1 cellular context compared by ENCODE assay signal in the genomic region with DNA sequence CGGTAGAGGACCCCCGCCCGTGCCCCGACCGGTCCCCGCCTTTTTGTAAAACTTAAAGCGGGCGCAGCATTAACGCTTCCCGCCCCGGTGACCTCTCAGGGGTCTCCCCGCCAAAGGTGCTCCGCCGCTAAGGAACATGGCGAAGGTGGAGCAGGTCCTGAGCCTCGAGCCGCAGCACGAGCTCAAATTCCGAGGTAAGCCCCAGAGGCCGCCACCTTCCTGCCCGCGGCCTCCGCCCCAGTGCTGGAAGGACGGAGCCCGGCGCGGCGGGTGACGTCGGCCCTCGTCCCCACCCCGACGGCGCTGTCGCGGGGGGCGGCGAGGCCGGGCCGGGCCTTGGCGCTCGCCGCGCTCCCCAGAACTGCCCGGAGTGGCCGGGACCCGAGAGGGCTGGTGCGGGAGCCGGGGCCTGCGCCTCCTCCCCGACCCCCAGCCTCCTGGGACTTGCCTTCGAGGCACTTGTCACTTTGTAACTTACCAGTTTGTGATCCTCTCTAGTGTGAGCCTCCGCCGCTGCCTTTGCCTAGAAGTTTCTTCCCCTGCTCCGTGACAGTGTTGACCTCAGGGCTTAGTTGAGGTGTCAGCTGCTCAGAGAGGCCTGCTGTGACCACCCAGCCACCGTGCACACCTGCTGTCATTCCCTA.
A peak's percentile ranks its signal among the peaks of the same experiment; 100 is the strongest.
TF ChIP-seq lines count a peak whose summit lies in the region.

No MANE protein-coding gene starts in this region.

TF ChIP-seq in K562, 482 proteins besides CTCF, POLR2A, EP300 and RAD21 (continued from another document and continues in another):
- TF ChIP-seq, protein P1, sequence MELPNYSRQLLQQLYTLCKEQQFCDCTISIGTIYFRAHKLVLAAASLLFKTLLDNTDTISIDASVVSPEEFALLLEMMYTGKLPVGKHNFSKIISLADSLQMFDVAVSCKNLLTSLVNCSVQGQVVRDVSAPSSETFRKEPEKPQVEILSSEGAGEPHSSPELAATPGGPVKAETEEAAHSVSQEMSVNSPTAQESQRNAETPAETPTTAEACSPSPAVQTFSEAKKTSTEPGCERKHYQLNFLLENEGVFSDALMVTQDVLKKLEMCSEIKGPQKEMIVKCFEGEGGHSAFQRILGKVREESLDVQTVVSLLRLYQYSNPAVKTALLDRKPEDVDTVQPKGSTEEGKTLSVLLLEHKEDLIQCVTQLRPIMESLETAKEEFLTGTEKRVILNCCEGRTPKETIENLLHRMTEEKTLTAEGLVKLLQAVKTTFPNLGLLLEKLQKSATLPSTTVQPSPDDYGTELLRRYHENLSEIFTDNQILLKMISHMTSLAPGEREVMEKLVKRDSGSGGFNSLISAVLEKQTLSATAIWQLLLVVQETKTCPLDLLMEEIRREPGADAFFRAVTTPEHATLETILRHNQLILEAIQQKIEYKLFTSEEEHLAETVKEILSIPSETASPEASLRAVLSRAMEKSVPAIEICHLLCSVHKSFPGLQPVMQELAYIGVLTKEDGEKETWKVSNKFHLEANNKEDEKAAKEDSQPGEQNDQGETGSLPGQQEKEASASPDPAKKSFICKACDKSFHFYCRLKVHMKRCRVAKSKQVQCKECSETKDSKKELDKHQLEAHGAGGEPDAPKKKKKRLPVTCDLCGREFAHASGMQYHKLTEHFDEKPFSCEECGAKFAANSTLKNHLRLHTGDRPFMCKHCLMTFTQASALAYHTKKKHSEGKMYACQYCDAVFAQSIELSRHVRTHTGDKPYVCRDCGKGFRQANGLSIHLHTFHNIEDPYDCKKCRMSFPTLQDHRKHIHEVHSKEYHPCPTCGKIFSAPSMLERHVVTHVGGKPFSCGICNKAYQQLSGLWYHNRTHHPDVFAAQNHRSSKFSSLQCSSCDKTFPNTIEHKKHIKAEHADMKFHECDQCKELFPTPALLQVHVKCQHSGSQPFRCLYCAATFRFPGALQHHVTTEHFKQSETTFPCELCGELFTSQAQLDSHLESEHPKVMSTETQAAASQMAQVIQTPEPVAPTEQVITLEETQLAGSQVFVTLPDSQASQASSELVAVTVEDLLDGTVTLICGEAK (IDR thresholded peaks at IDR 0.05), result no peak
- TF ChIP-seq, protein P1 (CRISPR knock-in tag; IDR thresholded peaks at IDR 0.05), result no peak
- TF ChIP-seq ARHGAP35 (IDR thresholded peaks at IDR 0.05; ENCODE audit: partially characterized antibody), result no peak
- TF ChIP-seq, protein P2, sequence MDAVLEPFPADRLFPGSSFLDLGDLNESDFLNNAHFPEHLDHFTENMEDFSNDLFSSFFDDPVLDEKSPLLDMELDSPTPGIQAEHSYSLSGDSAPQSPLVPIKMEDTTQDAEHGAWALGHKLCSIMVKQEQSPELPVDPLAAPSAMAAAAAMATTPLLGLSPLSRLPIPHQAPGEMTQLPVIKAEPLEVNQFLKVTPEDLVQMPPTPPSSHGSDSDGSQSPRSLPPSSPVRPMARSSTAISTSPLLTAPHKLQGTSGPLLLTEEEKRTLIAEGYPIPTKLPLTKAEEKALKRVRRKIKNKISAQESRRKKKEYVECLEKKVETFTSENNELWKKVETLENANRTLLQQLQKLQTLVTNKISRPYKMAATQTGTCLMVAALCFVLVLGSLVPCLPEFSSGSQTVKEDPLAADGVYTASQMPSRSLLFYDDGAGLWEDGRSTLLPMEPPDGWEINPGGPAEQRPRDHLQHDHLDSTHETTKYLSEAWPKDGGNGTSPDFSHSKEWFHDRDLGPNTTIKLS (IDR thresholded peaks at IDR 0.05; ENCODE audit: borderline replicate concordance, low read depth), result peak; percentile 25; the same call in 1 of the 2 replicates
- no peak for TF ChIP-seq SMAD2 (IDR thresholded peaks at IDR 0.05; ENCODE audit: low read depth, low read length)
- no peak for TF ChIP-seq SRSF7 (optimal IDR thresholded peaks at IDR 0.05; ENCODE audit: low read depth, low read length)
- TF ChIP-seq U2AF2 (optimal IDR thresholded peaks at IDR 0.05; ENCODE audit: low read depth, low read length), result no peak
- no peak for TF ChIP-seq TFAM (CRISPR knock-in tag; conservative IDR thresholded peaks at IDR 0.05)
- TF ChIP-seq HLTF (IDR thresholded peaks at IDR 0.05), result no peak
- no peak for TF ChIP-seq MTA1 (IDR thresholded peaks at IDR 0.05; ENCODE audit: borderline replicate concordance)
- TF ChIP-seq CREM (IDR thresholded peaks at IDR 0.05; ENCODE audit: low read depth), result peak; percentile 89
- no peak for TF ChIP-seq ZFP36 (IDR thresholded peaks at IDR 0.05; ENCODE audit: low read depth, low read length, partially characterized antibody)
- TF ChIP-seq, protein P3, sequence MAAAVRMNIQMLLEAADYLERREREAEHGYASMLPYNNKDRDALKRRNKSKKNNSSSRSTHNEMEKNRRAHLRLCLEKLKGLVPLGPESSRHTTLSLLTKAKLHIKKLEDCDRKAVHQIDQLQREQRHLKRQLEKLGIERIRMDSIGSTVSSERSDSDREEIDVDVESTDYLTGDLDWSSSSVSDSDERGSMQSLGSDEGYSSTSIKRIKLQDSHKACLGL (CRISPR knock-in tag; IDR thresholded peaks at IDR 0.05; ENCODE audit: borderline replicate concordance, poor library complexity, severe bottlenecking), result no peak
- no peak for TF ChIP-seq CBFB (CRISPR knock-in tag; IDR thresholded peaks at IDR 0.05)
- no peak for TF ChIP-seq ZNF77 (CRISPR knock-in tag; IDR thresholded peaks at IDR 0.05)
- TF ChIP-seq, protein P4, sequence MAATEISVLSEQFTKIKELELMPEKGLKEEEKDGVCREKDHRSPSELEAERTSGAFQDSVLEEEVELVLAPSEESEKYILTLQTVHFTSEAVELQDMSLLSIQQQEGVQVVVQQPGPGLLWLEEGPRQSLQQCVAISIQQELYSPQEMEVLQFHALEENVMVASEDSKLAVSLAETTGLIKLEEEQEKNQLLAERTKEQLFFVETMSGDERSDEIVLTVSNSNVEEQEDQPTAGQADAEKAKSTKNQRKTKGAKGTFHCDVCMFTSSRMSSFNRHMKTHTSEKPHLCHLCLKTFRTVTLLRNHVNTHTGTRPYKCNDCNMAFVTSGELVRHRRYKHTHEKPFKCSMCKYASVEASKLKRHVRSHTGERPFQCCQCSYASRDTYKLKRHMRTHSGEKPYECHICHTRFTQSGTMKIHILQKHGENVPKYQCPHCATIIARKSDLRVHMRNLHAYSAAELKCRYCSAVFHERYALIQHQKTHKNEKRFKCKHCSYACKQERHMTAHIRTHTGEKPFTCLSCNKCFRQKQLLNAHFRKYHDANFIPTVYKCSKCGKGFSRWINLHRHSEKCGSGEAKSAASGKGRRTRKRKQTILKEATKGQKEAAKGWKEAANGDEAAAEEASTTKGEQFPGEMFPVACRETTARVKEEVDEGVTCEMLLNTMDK (IDR thresholded peaks at IDR 0.05; ENCODE audit: borderline replicate concordance, insufficient read depth, low read depth, low read length, poor library complexity, severe bottlenecking), result no peak
- no peak for TF ChIP-seq HDAC2 (IDR thresholded peaks at IDR 0.05)
- no peak for TF ChIP-seq NCOR1 (IDR thresholded peaks at IDR 0.05)
- no peak for TF ChIP-seq ZNF41 (CRISPR knock-in tag; conservative IDR thresholded peaks at IDR 0.05)
- TF ChIP-seq EZH2 (IDR thresholded peaks at IDR 0.05; ENCODE audit: borderline replicate concordance, low read depth, low read length), result no peak
- TF ChIP-seq BRD9 (IDR thresholded peaks at IDR 0.05; ENCODE audit: low read depth, partially characterized antibody), result no peak
- no peak for TF ChIP-seq MTA3 (IDR thresholded peaks at IDR 0.05; ENCODE audit: borderline replicate concordance)
- TF ChIP-seq, protein P5, sequence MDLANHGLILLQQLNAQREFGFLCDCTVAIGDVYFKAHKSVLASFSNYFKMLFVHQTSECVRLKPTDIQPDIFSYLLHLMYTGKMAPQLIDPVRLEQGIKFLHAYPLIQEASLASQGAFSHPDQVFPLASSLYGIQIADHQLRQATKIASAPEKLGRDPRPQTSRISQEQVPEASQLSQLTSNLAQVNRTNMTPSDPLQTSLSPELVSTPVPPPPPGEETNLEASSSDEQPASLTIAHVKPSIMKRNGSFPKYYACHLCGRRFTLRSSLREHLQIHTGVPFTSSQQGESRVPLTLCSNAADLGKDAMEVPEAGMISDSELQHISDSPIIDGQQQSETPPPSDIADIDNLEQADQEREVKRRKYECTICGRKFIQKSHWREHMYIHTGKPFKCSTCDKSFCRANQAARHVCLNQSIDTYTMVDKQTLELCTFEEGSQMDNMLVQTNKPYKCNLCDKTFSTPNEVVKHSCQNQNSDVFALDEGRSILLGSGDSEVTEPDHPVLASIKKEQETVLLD (IDR thresholded peaks at IDR 0.05), result no peak
- no peak for TF ChIP-seq MTF1 (CRISPR knock-in tag; IDR thresholded peaks at IDR 0.05; ENCODE audit: borderline replicate concordance)
- no peak for TF ChIP-seq CBX2 (IDR thresholded peaks at IDR 0.05; ENCODE audit: insufficient read depth, low read length, poor library complexity, severe bottlenecking)
- TF ChIP-seq E2F3 (CRISPR knock-in tag; IDR thresholded peaks at IDR 0.05), result no peak
- TF ChIP-seq, protein P6, sequence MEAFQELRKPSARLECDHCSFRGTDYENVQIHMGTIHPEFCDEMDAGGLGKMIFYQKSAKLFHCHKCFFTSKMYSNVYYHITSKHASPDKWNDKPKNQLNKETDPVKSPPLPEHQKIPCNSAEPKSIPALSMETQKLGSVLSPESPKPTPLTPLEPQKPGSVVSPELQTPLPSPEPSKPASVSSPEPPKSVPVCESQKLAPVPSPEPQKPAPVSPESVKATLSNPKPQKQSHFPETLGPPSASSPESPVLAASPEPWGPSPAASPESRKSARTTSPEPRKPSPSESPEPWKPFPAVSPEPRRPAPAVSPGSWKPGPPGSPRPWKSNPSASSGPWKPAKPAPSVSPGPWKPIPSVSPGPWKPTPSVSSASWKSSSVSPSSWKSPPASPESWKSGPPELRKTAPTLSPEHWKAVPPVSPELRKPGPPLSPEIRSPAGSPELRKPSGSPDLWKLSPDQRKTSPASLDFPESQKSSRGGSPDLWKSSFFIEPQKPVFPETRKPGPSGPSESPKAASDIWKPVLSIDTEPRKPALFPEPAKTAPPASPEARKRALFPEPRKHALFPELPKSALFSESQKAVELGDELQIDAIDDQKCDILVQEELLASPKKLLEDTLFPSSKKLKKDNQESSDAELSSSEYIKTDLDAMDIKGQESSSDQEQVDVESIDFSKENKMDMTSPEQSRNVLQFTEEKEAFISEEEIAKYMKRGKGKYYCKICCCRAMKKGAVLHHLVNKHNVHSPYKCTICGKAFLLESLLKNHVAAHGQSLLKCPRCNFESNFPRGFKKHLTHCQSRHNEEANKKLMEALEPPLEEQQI (IDR thresholded peaks at IDR 0.05), result no peak
- TF ChIP-seq, protein P7, sequence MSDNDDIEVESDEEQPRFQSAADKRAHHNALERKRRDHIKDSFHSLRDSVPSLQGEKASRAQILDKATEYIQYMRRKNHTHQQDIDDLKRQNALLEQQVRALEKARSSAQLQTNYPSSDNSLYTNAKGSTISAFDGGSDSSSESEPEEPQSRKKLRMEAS (CRISPR knock-in tag; IDR thresholded peaks at IDR 0.05), result no peak
- TF ChIP-seq, protein P8, sequence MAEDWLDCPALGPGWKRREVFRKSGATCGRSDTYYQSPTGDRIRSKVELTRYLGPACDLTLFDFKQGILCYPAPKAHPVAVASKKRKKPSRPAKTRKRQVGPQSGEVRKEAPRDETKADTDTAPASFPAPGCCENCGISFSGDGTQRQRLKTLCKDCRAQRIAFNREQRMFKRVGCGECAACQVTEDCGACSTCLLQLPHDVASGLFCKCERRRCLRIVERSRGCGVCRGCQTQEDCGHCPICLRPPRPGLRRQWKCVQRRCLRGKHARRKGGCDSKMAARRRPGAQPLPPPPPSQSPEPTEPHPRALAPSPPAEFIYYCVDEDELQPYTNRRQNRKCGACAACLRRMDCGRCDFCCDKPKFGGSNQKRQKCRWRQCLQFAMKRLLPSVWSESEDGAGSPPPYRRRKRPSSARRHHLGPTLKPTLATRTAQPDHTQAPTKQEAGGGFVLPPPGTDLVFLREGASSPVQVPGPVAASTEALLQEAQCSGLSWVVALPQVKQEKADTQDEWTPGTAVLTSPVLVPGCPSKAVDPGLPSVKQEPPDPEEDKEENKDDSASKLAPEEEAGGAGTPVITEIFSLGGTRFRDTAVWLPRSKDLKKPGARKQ (CRISPR knock-in tag; IDR thresholded peaks at IDR 0.05), result no peak
- no peak for TF ChIP-seq SMAD3 (CRISPR knock-in tag; conservative IDR thresholded peaks at IDR 0.05)
- no peak for TF ChIP-seq ZNF282 (CRISPR knock-in tag; IDR thresholded peaks at IDR 0.05)
- TF ChIP-seq, protein P9, sequence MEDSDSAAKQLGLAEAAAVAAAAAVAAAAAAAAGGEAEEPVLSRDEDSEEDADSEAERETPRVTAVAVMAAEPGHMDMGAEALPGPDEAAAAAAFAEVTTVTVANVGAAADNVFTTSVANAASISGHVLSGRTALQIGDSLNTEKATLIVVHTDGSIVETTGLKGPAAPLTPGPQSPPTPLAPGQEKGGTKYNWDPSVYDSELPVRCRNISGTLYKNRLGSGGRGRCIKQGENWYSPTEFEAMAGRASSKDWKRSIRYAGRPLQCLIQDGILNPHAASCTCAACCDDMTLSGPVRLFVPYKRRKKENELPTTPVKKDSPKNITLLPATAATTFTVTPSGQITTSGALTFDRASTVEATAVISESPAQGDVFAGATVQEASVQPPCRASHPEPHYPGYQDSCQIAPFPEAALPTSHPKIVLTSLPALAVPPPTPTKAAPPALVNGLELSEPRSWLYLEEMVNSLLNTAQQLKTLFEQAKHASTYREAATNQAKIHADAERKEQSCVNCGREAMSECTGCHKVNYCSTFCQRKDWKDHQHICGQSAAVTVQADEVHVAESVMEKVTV (CRISPR knock-in tag; IDR thresholded peaks at IDR 0.05), result no peak
- no peak for TF ChIP-seq TCF3 (CRISPR knock-in tag; IDR thresholded peaks at IDR 0.05)
- no peak for TF ChIP-seq STAT5A (IDR thresholded peaks at IDR 0.05; ENCODE audit: borderline replicate concordance, low read length)
- no peak for TF ChIP-seq NFRKB (IDR thresholded peaks at IDR 0.05; ENCODE audit: low read depth)
- TF ChIP-seq PHTF2 (CRISPR knock-in tag; IDR thresholded peaks at IDR 0.05), result no peak
